Comparison of ENCODE assay signal across 24 cellular contexts in genomic region chr6:148535976-148536375, GRCh38.
DNase-seq lines count a peak whose midpoint lies in the region; ATAC-seq lines count a peak whose summit lies in the region.
"Had no signal": no experiment of that assay in that cellular context is flagged by ENCODE, and none has a peak within 500 bp of the region (broad histone marks: within the 10 kb centered on the region; RNA-seq: fewer than 3 reads in every experiment).

No MANE protein-coding gene starts in this region.

- no peak overlapping the region for H2AK5ac ChIP-seq in mesenchymal stem cell (ENCODE audit: low read length, severe bottlenecking)

- no peak overlapping the region for H2BK5ac ChIP-seq in mesenchymal stem cell (ENCODE audit: low read depth, low read length, poor library complexity, severe bottlenecking)

- peaks cover 13% of the 10 kb centered on the region for H3K79me1 ChIP-seq in mesenchymal stem cell (replicated peaks; ENCODE audit: low read length, poor library complexity, severe bottlenecking)

- H3K9me2 ChIP-seq in GM23248 (ENCODE audit: insufficient read depth) = no peaks in the 10 kb centered on the region

- 2 to 6% methylated on average over 3 of the region's 3 CpGs for WGBS in GM23248 (ENCODE audit: low coverage in 1 of 2, low lambda C conversion rate in 2 of 2, missing lambda C conversion rate in 2 of 2), 2 experiments
- 93% methylated on average over 2 of the region's 3 CpGs for WGBS in mesenchymal stem cell

- H3K27me3 ChIP-seq in GM23248 (replicated peaks; ENCODE audit: insufficient read depth) (no peaks in the 10 kb centered on the region), mesenchymal stem cell (ENCODE audit: control insufficient read depth in 1 of 2, insufficient read depth in 1 of 2, low read length in 2 of 2) (no peaks in the 10 kb centered on the region)
- H3K27me3 ChIP-seq: gastroesophageal sphincter, ovary had no signal

- H3K9me3 ChIP-seq in GM23248 (ENCODE audit: low read depth) = no peaks in the 10 kb centered on the region
- H3K9me3 ChIP-seq in mesenchymal stem cell (ENCODE audit: control insufficient read depth, low read length) = no peaks in the 10 kb centered on the region
- H3K9me3 ChIP-seq: gastroesophageal sphincter, ovary, thoracic aorta had no signal

- H3K79me2 ChIP-seq in GM23248 (ENCODE audit: insufficient read depth) = peaks cover 59% of the 10 kb centered on the region

- H3K4me3 Mint-ChIP-seq in activated CD4-positive, alpha-beta T cell treated with anti-CD3 and anti-CD28 coated beads, Interleukin-2, amount 10 ng/mL, durations not matched to agents 24 days and 14 days = no peak overlapping the region
- H3K4me3 Mint-ChIP-seq: activated naive CD8-positive, alpha-beta T cell treated with anti-CD3 and anti-CD28 coated beads, Interleukin-2, amount 10 ng/mL, durations not matched to agents 7 days and 5 days; activated T-helper 1 cell treated with anti-CD3 and anti-CD28 coated beads, Interleukin-12 subunit alpha, Interleukin-12 subunit beta, Interleukin-2, Interleukin-4 antibody, amounts not matched to agents 30 ng/mL and 10 ng/mL and 1 ng/mL, durations not matched to agents 14 hours and 24 hours and 36 hours; CD4-positive, alpha-beta T cell; endodermal cell; T-helper 1 cell treated with Interleukin-12 subunit alpha and Interleukin-12 subunit beta and Interleukin-4 antibody, amounts not matched to agents 30 μg/mL and 1 μg/mL, for 36 hours had no signal

- intact Hi-C loops in activated CD4-positive, alpha-beta T cell treated with anti-CD3 and anti-CD28 coated beads, Interleukin-2, amount 10 ng/mL, durations not matched to agents 24 days and 14 days (cut with micrococcal nuclease) = no loop called here

- H3K14ac ChIP-seq in mesenchymal stem cell (ENCODE audit: low read length in 2 of 2) = no peak overlapping the region

- no peaks in the 10 kb centered on the region for H3K36me3 Mint-ChIP-seq in activated CD4-positive, alpha-beta T cell treated with anti-CD3 and anti-CD28 coated beads, Interleukin-2, amount 10 ng/mL, durations not matched to agents 24 days and 14 days (ENCODE audit: low read depth)
- H3K36me3 Mint-ChIP-seq: activated naive CD8-positive, alpha-beta T cell treated with anti-CD3 and anti-CD28 coated beads, Interleukin-2, amount 10 ng/mL, durations not matched to agents 7 days and 5 days had no signal

- H2BK12ac ChIP-seq in mesenchymal stem cell (ENCODE audit: low read length in 2 of 2) = no peak overlapping the region

- no peak overlapping the region for H3K18ac ChIP-seq in mesenchymal stem cell (ENCODE audit: low read depth in 1 of 2, low read length in 2 of 2)

- ATAC-seq in HG02588 (IDR thresholded peaks at IDR 0.05; ENCODE audit: unreplicated experiment) (no peak), GM18861 (IDR thresholded peaks at IDR 0.05; ENCODE audit: unreplicated experiment) (no peak)
- ATAC-seq: gastroesophageal sphincter, left lobe of liver, Right ventricle myocardium inferior had no signal

- H2AFZ ChIP-seq in GM23248 = no peak overlapping the region
- H2AFZ ChIP-seq in mesenchymal stem cell (ENCODE audit: low read depth, low read length) = no peak overlapping the region

- H3K27ac ChIP-seq in GM23248 = peak overlapping the region; percentile 90
- H3K27ac ChIP-seq in caudate nucleus (ENCODE audit: low read depth, low read length) = peak overlapping the region; percentile 96
- no peak overlapping the region for H3K27ac ChIP-seq in mesenchymal stem cell (ENCODE audit: low read length, poor library complexity, severe bottlenecking)
- H3K27ac ChIP-seq: gastroesophageal sphincter, ovary, thoracic aorta had no signal

- H3K36me3 ChIP-seq in GM23248 (ENCODE audit: low read depth) = peaks cover 77% of the 10 kb centered on the region
- H3K36me3 ChIP-seq in mesenchymal stem cell (ENCODE audit: control insufficient read depth in 1 of 2, insufficient read depth in 2 of 2, low read depth in 1 of 2, low read length in 2 of 2) = peaks cover 31 to 99% of the 10 kb centered on the region in 2 experiments
- H3K36me3 ChIP-seq: ovary had no signal

- H3K9me3 Mint-ChIP-seq in activated CD4-positive, alpha-beta T cell treated with anti-CD3 and anti-CD28 coated beads, Interleukin-2, amount 10 ng/mL, durations not matched to agents 24 days and 14 days = no peaks in the 10 kb centered on the region
- H3K9me3 Mint-ChIP-seq: activated naive CD8-positive, alpha-beta T cell treated with anti-CD3 and anti-CD28 coated beads, Interleukin-2, amount 10 ng/mL, durations not matched to agents 7 days and 5 days; activated T-helper 1 cell treated with anti-CD3 and anti-CD28 coated beads, Interleukin-12 subunit alpha, Interleukin-12 subunit beta, Interleukin-2, Interleukin-4 antibody, amounts not matched to agents 30 ng/mL and 10 ng/mL and 1 ng/mL, durations not matched to agents 14 hours and 24 hours and 36 hours; CD4-positive, alpha-beta T cell; endodermal cell; T-helper 1 cell treated with Interleukin-12 subunit alpha and Interleukin-12 subunit beta and Interleukin-4 antibody, amounts not matched to agents 30 μg/mL and 1 μg/mL, for 36 hours had no signal

- H3K4me3 ChIP-seq in GM23248 (no peak overlapping the region), mesenchymal stem cell (ENCODE audit: insufficient read depth in 1 of 2, low read depth in 1 of 2, low read length in 2 of 2) (no peak overlapping the region)
- H3K4me3 ChIP-seq: gastroesophageal sphincter, ovary, skin epidermis, thoracic aorta had no signal

- H3K4me2 ChIP-seq in GM23248 (ENCODE audit: unreplicated experiment) (peak overlapping the region; percentile 36), mesenchymal stem cell (ENCODE audit: low read length, poor library complexity, severe bottlenecking) (no peak overlapping the region)

- no peak overlapping the region for H4K91ac ChIP-seq in mesenchymal stem cell (ENCODE audit: low read length)

- H4K20me1 ChIP-seq in GM23248 (ENCODE audit: insufficient read depth) = no peaks in the 10 kb centered on the region

- peaks cover 10% of the 10 kb centered on the region for H3K27me3 Mint-ChIP-seq in activated CD4-positive, alpha-beta T cell treated with anti-CD3 and anti-CD28 coated beads, Interleukin-2, amount 10 ng/mL, durations not matched to agents 24 days and 14 days
- H3K27me3 Mint-ChIP-seq: CD4-positive, alpha-beta T cell had no signal

- no peak overlapping the region for H2BK120ac ChIP-seq in mesenchymal stem cell (ENCODE audit: low read depth, low read length)

- H3K4me1 ChIP-seq in GM23248 (ENCODE audit: insufficient read depth) = peaks cover 61% of the 10 kb centered on the region
- peaks cover 14% of the 10 kb centered on the region for H3K4me1 ChIP-seq in mesenchymal stem cell (ENCODE audit: control insufficient read depth, insufficient read depth, low read depth, low read length)

- H4K8ac ChIP-seq in mesenchymal stem cell (ENCODE audit: low read length) = no peak overlapping the region

- H3K4ac ChIP-seq in mesenchymal stem cell (ENCODE audit: low read depth in 1 of 2, low read length in 2 of 2) = no peak overlapping the region

- H3K27ac Mint-ChIP-seq in activated CD4-positive, alpha-beta T cell treated with anti-CD3 and anti-CD28 coated beads, Interleukin-2, amount 10 ng/mL, durations not matched to agents 24 days and 14 days = no peak overlapping the region
- H3K27ac Mint-ChIP-seq: activated naive CD8-positive, alpha-beta T cell treated with anti-CD3 and anti-CD28 coated beads, Interleukin-2, amount 10 ng/mL, durations not matched to agents 7 days and 5 days; activated T-helper 1 cell treated with anti-CD3 and anti-CD28 coated beads, Interleukin-12 subunit alpha, Interleukin-12 subunit beta, Interleukin-2, Interleukin-4 antibody, amounts not matched to agents 30 ng/mL and 10 ng/mL and 1 ng/mL, durations not matched to agents 14 hours and 24 hours and 36 hours; CD4-positive, alpha-beta T cell; endodermal cell; T-helper 1 cell treated with Interleukin-12 subunit alpha and Interleukin-12 subunit beta and Interleukin-4 antibody, amounts not matched to agents 30 μg/mL and 1 μg/mL, for 36 hours had no signal

- peaks cover 90% of the 10 kb centered on the region for H3F3A ChIP-seq in GM23248 (ENCODE audit: insufficient read depth)

- peak overlapping the region; percentile 64 for H3K9ac ChIP-seq in GM23248
- H3K9ac ChIP-seq in mesenchymal stem cell (ENCODE audit: low read length) = peak overlapping the region; percentile 43

- H3K23ac ChIP-seq in mesenchymal stem cell (ENCODE audit: low read length in 2 of 2) = no peak overlapping the region

- no peak overlapping the region for H2BK15ac ChIP-seq in mesenchymal stem cell (ENCODE audit: low read depth, poor library complexity, severe bottlenecking)

- DNase-seq in GM23248 (peak; percentile 96), caudate nucleus (lab: John Stamatoyannopoulos, UW) (peak in 2 of 61 donors; percentile 24 to 28), mesenchymal stem cell (peak; percentile 67), T-helper 1 cell (no peak)
- DNase-seq in activated CD4-positive, alpha-beta T cell treated with anti-CD3 and anti-CD28 coated beads, Interleukin-2, amount 10 ng/mL, durations not matched to agents 24 days and 14 days = no peak
- DNase-seq: activated CD4-positive, CD25-positive, alpha-beta regulatory T cell; activated naive CD8-positive, alpha-beta T cell treated with anti-CD3 and anti-CD28 coated beads, Interleukin-2, amount 10 ng/mL, durations not matched to agents 7 days and 5 days; CD4-positive, alpha-beta T cell; central memory CD4-positive, alpha-beta T cell; endodermal cell; NCI-H187 treated with DMSO at 0.1 percent for 48 hours; NCI-H446 treated with DMSO at 0.1 percent for 48 hours; ovary; stimulated activated CD4-positive, alpha-beta T cell treated with anti-CD3 and anti-CD28 coated beads, Interleukin-4, amount 100 ng/mL, for 4 hours; stimulated activated CD8-positive, alpha-beta memory T cell treated with anti-CD3 and anti-CD28 coated beads, Interleukin-4, amount 100 ng/mL, for 48 hours had no signal

- in situ Hi-C loops in GM23248 (cut with MboI) = no loop called here

- peaks cover 2% of the 10 kb centered on the region for H3K4me1 Mint-ChIP-seq in activated CD4-positive, alpha-beta T cell treated with anti-CD3 and anti-CD28 coated beads, Interleukin-2, amount 10 ng/mL, durations not matched to agents 24 days and 14 days

Comparison
In these comparisons a context has a peak if more than half of its experiments do, and no peak if none do; other contexts are left out.
1. DNase-seq: peak in GM23248 (single experiment) and mesenchymal stem cell (single experiment); none in activated CD4-positive, alpha-beta T cell treated with anti-CD3 and anti-CD28 coated beads, Interleukin-2, amount 10 ng/mL, durations not matched to agents 24 days and 14 days (single experiment) and T-helper 1 cell (0 of 5).